ENCODE assay signal across 8 cellular contexts in the genomic region with DNA sequence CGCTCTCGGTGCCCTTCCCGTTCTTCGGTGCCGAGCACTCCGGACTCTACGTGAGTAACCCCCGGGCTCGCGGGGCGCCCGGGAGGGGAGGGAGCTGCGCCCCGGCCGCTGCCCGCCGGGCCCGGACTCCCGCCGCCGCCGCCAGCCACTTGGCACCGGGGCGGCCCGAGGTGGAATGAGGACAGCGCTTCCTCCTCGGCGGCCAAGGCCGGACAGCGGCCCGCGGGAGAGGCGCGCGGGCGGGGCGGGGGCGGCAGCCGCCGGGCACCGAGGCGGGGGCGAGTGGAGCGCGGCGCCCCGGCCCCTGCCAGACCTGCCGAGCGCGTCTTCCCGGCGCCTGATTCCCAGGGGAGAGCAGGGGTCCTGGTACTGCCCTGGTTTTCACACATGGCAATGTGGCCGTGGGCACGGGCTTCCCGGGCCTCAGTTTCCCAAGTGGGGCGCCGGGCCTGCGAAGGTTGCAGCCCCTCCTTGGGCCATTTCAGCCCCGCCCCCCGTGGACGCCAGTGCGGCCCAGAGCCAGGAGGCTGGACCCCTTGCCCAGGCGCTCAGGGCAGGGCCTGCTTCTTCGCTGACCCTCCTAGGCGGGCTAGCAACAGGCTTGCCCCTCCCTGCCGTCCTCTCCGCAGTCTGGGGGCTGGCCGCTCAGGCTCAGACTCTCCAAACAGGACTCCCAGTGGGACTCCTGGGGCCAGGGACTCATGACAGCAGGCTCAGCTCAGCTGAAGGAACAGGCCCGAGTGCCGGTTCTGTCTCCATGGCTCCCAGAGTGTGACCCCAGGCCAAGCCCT. TPM values are rescaled to one million over a fixed set of nuclear protein-coding genes. Genes with fewer than 3 reads are reported as not detected.
A peak's percentile ranks its signal among the peaks of the same experiment; 100 is the strongest.
DNase-seq lines count a peak whose midpoint lies in the region; ATAC-seq and TF ChIP-seq lines count a peak whose summit lies in the region.

No MANE protein-coding gene starts in this region.

- H3K27me3 Mint-ChIP-seq in IgD-negative memory B cell: peaks cover 11% of the 10 kb centered on the region

- H3K4me3 Mint-ChIP-seq in IgD-negative memory B cell: peak overlapping the region; percentile 9 to 90 (median 58)

- TF ChIP-seq POLR2A in breast epithelium (IDR thresholded peaks at IDR 0.05): no peak

- peak overlapping the region in 1 of 2 donors; percentile 28 for H3K9ac ChIP-seq in stomach smooth muscle (ENCODE audit: low read length in 2 of 2)

- DNase-seq in breast epithelium (ENCODE audit: low spot score in 2 of 2): peak; percentile 17 to 49
- DNase-seq in left lung: peak in 1 of 2 donors; percentile 81
- no peak for DNase-seq in HEK293T (ENCODE audit: extremely low spot score)
- DNase-seq in NK-92 (lab: John Stamatoyannopoulos, UW; ENCODE audit: unreplicated experiment): no peak
- no peak for DNase-seq in T-helper 2 cell
- DNase-seq in GM20000 (ENCODE audit: low spot score): no peak

- H3K4me3 ChIP-seq in breast epithelium (peak overlapping the region; percentile 67 to 97 (median 76)), left lung (peak overlapping the region; percentile 47 to 55), stomach smooth muscle (ENCODE audit: low read length in 2 of 2) (peak overlapping the region; percentile 35 to 78)

- peak overlapping the region; percentile 69 to 92 for H3K27ac ChIP-seq in breast epithelium
- H3K27ac ChIP-seq in left lung: peak overlapping the region; percentile 48 to 55
- no peak overlapping the region for H3K27ac ChIP-seq in stomach smooth muscle (ENCODE audit: low read length)

- POLR2A ChIA-PET in HEK293T (lab: Yijun Ruan, JAX): no interaction called here

- CTCF ChIA-PET in HEK293T (lab: Yijun Ruan, JAX): no interaction called here

- H3K36me3 Mint-ChIP-seq in IgD-negative memory B cell: no peaks in the 10 kb centered on the region

- H3K9me3 Mint-ChIP-seq in IgD-negative memory B cell: peaks cover 0 to 8% (median 6%) of the 10 kb centered on the region in 3 donors

- H3K36me3 ChIP-seq in breast epithelium (no peaks in the 10 kb centered on the region), left lung (peaks cover 0 to 11% of the 10 kb centered on the region in 2 donors), stomach smooth muscle (ENCODE audit: control insufficient read depth in 2 of 2, insufficient read depth in 2 of 2, low read length in 2 of 2) (peaks cover 0 to 6% of the 10 kb centered on the region in 2 donors)

- H3K27me3 ChIP-seq in breast epithelium (no peaks in the 10 kb centered on the region), left lung (peaks cover 0 to 27% of the 10 kb centered on the region in 2 donors), stomach smooth muscle (ENCODE audit: control insufficient read depth in 1 of 2, insufficient read depth in 2 of 2, low read length in 2 of 2) (no peaks in the 10 kb centered on the region)

- TF ChIP-seq CTCF in breast epithelium (IDR thresholded peaks at IDR 0.05) (no peak), left lung (IDR thresholded peaks at IDR 0.05) (no peak), GM20000 (IDR thresholded peaks at IDR 0.05; ENCODE audit: extremely low read depth, missing control alignments) (no peak)

- peaks cover 0 to 9% (median 4%) of the 10 kb centered on the region in 3 donors for H3K4me1 Mint-ChIP-seq in IgD-negative memory B cell

- H3K27ac Mint-ChIP-seq in IgD-negative memory B cell: no peak overlapping the region

- H3K9me3 ChIP-seq in breast epithelium (peaks cover 10 to 14% of the 10 kb centered on the region in 2 donors), left lung (peaks cover 0 to 10% of the 10 kb centered on the region in 2 donors), stomach smooth muscle (ENCODE audit: control insufficient read depth in 2 of 2, low read length in 2 of 2) (peaks cover 2 to 11% of the 10 kb centered on the region in 2 donors)

- ATAC-seq in left lung: peak; percentile 5

- intact Hi-C loops in breast epithelium (cut with DNase I; ENCODE audit: low total_unique reads) (loop anchor here (10.0 kb wide), 1 partner anchor 84 kb away; no protein-coding TSS in a partner anchor), left lung (cut with DNase I) (no loop called here)

- H3K4me1 ChIP-seq in breast epithelium: peaks cover 8 to 17% of the 10 kb centered on the region in 2 donors
- peaks cover 12 to 55% of the 10 kb centered on the region in 2 donors for H3K4me1 ChIP-seq in left lung
- H3K4me1 ChIP-seq in stomach smooth muscle (ENCODE audit: control insufficient read depth, insufficient read depth, low read length): peaks cover 25% of the 10 kb centered on the region

TF ChIP-seq in HEK293T, 16 proteins besides CTCF, POLR2A, EP300 and RAD21:
- TF ChIP-seq, protein P1, sequence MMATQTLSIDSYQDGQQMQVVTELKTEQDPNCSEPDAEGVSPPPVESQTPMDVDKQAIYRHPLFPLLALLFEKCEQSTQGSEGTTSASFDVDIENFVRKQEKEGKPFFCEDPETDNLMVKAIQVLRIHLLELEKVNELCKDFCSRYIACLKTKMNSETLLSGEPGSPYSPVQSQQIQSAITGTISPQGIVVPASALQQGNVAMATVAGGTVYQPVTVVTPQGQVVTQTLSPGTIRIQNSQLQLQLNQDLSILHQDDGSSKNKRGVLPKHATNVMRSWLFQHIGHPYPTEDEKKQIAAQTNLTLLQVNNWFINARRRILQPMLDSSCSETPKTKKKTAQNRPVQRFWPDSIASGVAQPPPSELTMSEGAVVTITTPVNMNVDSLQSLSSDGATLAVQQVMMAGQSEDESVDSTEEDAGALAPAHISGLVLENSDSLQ (IDR thresholded peaks at IDR 0.05): no peak
- no peak for TF ChIP-seq BHLHE40 (IDR thresholded peaks at IDR 0.05; ENCODE audit: borderline replicate concordance)
- TF ChIP-seq ARNT (IDR thresholded peaks at IDR 0.05): no peak
- no peak for TF ChIP-seq NFRKB (IDR thresholded peaks at IDR 0.05)
- TF ChIP-seq L3MBTL2 (conservative IDR thresholded peaks at IDR 0.05): no peak
- TF ChIP-seq LEF1 (IDR thresholded peaks at IDR 0.05; ENCODE audit: borderline replicate concordance): no peak
- no peak for TF ChIP-seq HDGF (IDR thresholded peaks at IDR 0.05; ENCODE audit: borderline replicate concordance)
- no peak for TF ChIP-seq FOXK2 (IDR thresholded peaks at IDR 0.05)
- TF ChIP-seq FOXA1 (IDR thresholded peaks at IDR 0.05): no peak
- no peak for TF ChIP-seq SUZ12 (IDR thresholded peaks at IDR 0.05)
- no peak for TF ChIP-seq CTBP1 (IDR thresholded peaks at IDR 0.05; ENCODE audit: borderline replicate concordance)
- TF ChIP-seq TARDBP (IDR thresholded peaks at IDR 0.05): no peak
- no peak for TF ChIP-seq SP1 (IDR thresholded peaks at IDR 0.05)
- no peak for TF ChIP-seq FOXM1 (IDR thresholded peaks at IDR 0.05; ENCODE audit: borderline replicate concordance)
- TF ChIP-seq ELF4 (IDR thresholded peaks at IDR 0.05): no peak
- no peak for TF ChIP-seq ZNF384 (IDR thresholded peaks at IDR 0.05)

RNA-seq across cellular contexts. Expression of a gene that starts 0.8 kb away (rescaled TPM):
- 17.0 TPM for polyA plus RNA-seq in IgD-negative memory B cell
- 10 to 100 TPM; 27.1 to 46.9 (median 35.2) TPM for total RNA-seq in breast epithelium
- total RNA-seq in left lung: 10 to 100 TPM; 36.4 to 48.2 TPM

Comparison
In these comparisons a context has a peak if more than half of its experiments do, and no peak if none do; other contexts are left out.
1. DNase-seq: peak in breast epithelium (2 of 2); none in HEK293T (single experiment), NK-92 (single experiment), T-helper 2 cell (0 of 5) and GM20000 (single experiment).
2. Peak in every context shown above with its lines, with median percentiles within 50 percentile points of each other: H3K4me3 ChIP-seq.